Comparison of ENCODE assay signal across 2 cellular contexts in the genomic region with DNA sequence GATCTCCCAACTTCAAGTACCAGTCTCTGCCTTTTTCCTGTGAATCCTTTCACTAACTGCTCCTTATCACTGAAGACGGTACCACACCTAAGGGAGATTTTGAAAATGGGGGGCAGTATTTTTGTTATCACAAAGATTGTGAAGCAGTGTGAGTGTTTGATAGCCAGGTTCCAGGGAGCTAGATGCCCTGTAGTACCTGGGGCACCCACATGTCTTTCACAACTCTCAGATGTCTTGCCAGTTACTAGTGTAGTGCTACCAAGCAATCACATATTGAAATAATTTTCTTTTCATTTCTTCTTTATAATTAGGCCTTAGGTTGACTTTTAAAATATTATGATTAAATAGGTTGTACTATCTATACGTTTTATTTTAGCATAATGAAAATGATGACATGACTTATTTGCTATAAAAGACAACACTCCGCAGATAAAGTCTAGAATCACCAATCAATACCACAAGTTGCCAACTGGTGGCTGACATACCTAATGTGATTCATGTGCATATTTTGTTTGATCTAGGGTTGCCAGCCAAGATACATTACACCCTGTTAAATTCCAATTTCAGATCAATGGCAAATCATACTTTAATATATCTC.
TF ChIP-seq lines count a peak whose summit lies in the region.

No MANE protein-coding gene starts in this region.

TF ChIP-seq in GM23338, 12 proteins besides CTCF, POLR2A, EP300 and RAD21 (continues in another document):
- TF ChIP-seq, protein P1, sequence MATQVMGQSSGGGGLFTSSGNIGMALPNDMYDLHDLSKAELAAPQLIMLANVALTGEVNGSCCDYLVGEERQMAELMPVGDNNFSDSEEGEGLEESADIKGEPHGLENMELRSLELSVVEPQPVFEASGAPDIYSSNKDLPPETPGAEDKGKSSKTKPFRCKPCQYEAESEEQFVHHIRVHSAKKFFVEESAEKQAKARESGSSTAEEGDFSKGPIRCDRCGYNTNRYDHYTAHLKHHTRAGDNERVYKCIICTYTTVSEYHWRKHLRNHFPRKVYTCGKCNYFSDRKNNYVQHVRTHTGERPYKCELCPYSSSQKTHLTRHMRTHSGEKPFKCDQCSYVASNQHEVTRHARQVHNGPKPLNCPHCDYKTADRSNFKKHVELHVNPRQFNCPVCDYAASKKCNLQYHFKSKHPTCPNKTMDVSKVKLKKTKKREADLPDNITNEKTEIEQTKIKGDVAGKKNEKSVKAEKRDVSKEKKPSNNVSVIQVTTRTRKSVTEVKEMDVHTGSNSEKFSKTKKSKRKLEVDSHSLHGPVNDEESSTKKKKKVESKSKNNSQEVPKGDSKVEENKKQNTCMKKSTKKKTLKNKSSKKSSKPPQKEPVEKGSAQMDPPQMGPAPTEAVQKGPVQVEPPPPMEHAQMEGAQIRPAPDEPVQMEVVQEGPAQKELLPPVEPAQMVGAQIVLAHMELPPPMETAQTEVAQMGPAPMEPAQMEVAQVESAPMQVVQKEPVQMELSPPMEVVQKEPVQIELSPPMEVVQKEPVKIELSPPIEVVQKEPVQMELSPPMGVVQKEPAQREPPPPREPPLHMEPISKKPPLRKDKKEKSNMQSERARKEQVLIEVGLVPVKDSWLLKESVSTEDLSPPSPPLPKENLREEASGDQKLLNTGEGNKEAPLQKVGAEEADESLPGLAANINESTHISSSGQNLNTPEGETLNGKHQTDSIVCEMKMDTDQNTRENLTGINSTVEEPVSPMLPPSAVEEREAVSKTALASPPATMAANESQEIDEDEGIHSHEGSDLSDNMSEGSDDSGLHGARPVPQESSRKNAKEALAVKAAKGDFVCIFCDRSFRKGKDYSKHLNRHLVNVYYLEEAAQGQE (IDR thresholded peaks at IDR 0.05; ENCODE audit: unreplicated experiment), result no peak
- TF ChIP-seq EZH2phosphoT487 (IDR thresholded peaks at IDR 0.05; ENCODE audit: unreplicated experiment), result no peak
- no peak for TF ChIP-seq EZH2 (IDR thresholded peaks at IDR 0.05; ENCODE audit: low read depth, unreplicated experiment)
- TF ChIP-seq STAT1 (IDR thresholded peaks at IDR 0.05; ENCODE audit: unreplicated experiment), result no peak
- TF ChIP-seq NANOG (IDR thresholded peaks at IDR 0.05; ENCODE audit: borderline replicate concordance), result no peak
- TF ChIP-seq POLR2AphosphoS5 (IDR thresholded peaks at IDR 0.05; ENCODE audit: low read depth), result no peak
- TF ChIP-seq, protein P2, sequence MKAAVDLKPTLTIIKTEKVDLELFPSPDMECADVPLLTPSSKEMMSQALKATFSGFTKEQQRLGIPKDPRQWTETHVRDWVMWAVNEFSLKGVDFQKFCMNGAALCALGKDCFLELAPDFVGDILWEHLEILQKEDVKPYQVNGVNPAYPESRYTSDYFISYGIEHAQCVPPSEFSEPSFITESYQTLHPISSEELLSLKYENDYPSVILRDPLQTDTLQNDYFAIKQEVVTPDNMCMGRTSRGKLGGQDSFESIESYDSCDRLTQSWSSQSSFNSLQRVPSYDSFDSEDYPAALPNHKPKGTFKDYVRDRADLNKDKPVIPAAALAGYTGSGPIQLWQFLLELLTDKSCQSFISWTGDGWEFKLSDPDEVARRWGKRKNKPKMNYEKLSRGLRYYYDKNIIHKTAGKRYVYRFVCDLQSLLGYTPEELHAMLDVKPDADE (IDR thresholded peaks at IDR 0.05), result no peak
- no peak for TF ChIP-seq CREB1 (CRISPR knock-in tag; IDR thresholded peaks at IDR 0.05; ENCODE audit: low read depth)
- TF ChIP-seq ZNF114 (CRISPR knock-in tag; IDR thresholded peaks at IDR 0.05), result no peak
- no peak for TF ChIP-seq ZNF331 (CRISPR knock-in tag; IDR thresholded peaks at IDR 0.05; ENCODE audit: low read depth)

TF ChIP-seq in WTC11, 78 proteins besides CTCF, POLR2A, EP300 and RAD21 (continued from another document):
- TF ChIP-seq, protein P3, sequence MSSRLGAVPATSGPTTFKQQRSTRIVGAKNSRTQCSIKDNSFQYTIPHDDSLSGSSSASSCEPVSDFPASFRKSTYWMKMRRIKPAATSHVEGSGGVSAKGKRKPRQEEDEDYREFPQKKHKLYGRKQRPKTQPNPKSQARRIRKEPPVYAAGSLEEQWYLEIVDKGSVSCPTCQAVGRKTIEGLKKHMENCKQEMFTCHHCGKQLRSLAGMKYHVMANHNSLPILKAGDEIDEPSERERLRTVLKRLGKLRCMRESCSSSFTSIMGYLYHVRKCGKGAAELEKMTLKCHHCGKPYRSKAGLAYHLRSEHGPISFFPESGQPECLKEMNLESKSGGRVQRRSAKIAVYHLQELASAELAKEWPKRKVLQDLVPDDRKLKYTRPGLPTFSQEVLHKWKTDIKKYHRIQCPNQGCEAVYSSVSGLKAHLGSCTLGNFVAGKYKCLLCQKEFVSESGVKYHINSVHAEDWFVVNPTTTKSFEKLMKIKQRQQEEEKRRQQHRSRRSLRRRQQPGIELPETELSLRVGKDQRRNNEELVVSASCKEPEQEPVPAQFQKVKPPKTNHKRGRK (CRISPR knock-in tag; IDR thresholded peaks at IDR 0.05; ENCODE audit: borderline replicate concordance), result no peak
- TF ChIP-seq, protein P4, sequence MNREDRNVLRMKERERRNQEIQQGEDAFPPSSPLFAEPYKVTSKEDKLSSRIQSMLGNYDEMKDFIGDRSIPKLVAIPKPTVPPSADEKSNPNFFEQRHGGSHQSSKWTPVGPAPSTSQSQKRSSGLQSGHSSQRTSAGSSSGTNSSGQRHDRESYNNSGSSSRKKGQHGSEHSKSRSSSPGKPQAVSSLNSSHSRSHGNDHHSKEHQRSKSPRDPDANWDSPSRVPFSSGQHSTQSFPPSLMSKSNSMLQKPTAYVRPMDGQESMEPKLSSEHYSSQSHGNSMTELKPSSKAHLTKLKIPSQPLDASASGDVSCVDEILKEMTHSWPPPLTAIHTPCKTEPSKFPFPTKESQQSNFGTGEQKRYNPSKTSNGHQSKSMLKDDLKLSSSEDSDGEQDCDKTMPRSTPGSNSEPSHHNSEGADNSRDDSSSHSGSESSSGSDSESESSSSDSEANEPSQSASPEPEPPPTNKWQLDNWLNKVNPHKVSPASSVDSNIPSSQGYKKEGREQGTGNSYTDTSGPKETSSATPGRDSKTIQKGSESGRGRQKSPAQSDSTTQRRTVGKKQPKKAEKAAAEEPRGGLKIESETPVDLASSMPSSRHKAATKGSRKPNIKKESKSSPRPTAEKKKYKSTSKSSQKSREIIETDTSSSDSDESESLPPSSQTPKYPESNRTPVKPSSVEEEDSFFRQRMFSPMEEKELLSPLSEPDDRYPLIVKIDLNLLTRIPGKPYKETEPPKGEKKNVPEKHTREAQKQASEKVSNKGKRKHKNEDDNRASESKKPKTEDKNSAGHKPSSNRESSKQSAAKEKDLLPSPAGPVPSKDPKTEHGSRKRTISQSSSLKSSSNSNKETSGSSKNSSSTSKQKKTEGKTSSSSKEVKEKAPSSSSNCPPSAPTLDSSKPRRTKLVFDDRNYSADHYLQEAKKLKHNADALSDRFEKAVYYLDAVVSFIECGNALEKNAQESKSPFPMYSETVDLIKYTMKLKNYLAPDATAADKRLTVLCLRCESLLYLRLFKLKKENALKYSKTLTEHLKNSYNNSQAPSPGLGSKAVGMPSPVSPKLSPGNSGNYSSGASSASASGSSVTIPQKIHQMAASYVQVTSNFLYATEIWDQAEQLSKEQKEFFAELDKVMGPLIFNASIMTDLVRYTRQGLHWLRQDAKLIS (CRISPR knock-in tag; IDR thresholded peaks at IDR 0.05; ENCODE audit: borderline replicate concordance), result no peak
